ENCODE assay signal across 11 cellular contexts in genomic region chr4:138946306-138946705, GRCh38.
"Had no signal": no experiment of that assay in that cellular context is flagged by ENCODE, and none has a peak within 500 bp of the region (broad histone marks: within the 10 kb centered on the region; RNA-seq: fewer than 3 reads in every experiment).

No MANE protein-coding gene starts in this region.

- H3K9ac ChIP-seq: GM23248, KMS-11 had no signal

- DNase-seq: GM23248, GOT3, H7, HFFc6, IMR-90, Karpas-422, KBM-7 had no signal

- ATAC-seq: HCT116 had no signal

- FAIRE-seq: HTR-8/SVneo had no signal

- H3K27ac ChIP-seq: GM23248, KMS-11 had no signal

- H3K4me3 ChIP-seq: GM23248, HAP-1 had no signal

- H3K9me3 ChIP-seq: HAP-1 had no signal

- H2AFZ ChIP-seq: GM23248 had no signal

- H3K36me3 ChIP-seq: HAP-1 had no signal

- H3K4me2 ChIP-seq: KMS-11 had no signal
